ENCODE assay signal across 12 cellular contexts in genomic region chr17:78147315-78147998, GRCh38. TPM values are rescaled to one million over a fixed set of nuclear protein-coding genes. Genes with fewer than 3 reads are reported as not detected.
DNase-seq lines count a peak whose midpoint lies in the region; ATAC-seq and TF ChIP-seq lines count a peak whose summit lies in the region.
"Had no signal": no experiment of that assay in that cellular context is flagged by ENCODE, and none has a peak within 500 bp of the region (broad histone marks: within the 10 kb centered on the region; RNA-seq: fewer than 3 reads in every experiment).

No MANE protein-coding gene starts in this region.

- H3K4me3 ChIP-seq in esophagus squamous epithelium (no peak overlapping the region), WERI-Rb-1 (ENCODE audit: low read depth, low read length) (no peak overlapping the region)
- H3K4me3 ChIP-seq: ascending aorta had no signal

- H3K4me1 Mint-ChIP-seq in nephron: peaks cover 23% of the 10 kb centered on the region

- H3K4me1 ChIP-seq in esophagus squamous epithelium: peaks cover 26 to 81% (median 40%) of the 10 kb centered on the region in 3 donors

- H3K36me3 ChIP-seq in esophagus squamous epithelium (no peaks in the 10 kb centered on the region), WERI-Rb-1 (no peaks in the 10 kb centered on the region)
- H3K36me3 ChIP-seq: ascending aorta had no signal

- TF ChIP-seq CTCF in nephron (IDR thresholded peaks at IDR 0.05; ENCODE audit: unreplicated experiment in 3 of 3) (no peak), esophagus squamous epithelium (IDR thresholded peaks at IDR 0.05) (no peak), WERI-Rb-1 (IDR thresholded peaks at IDR 0.05; ENCODE audit: low read depth, low read length) (no peak)

- WGBS in esophagus squamous epithelium, 2 donors: 46 to 49% methylated on average over 5 to 6 of the region's 8 CpGs

- H3K27me3 Mint-ChIP-seq in nephron (ENCODE audit: low read depth): peaks cover 3% of the 10 kb centered on the region

- no peaks in the 10 kb centered on the region for H3K9me3 Mint-ChIP-seq in nephron

- intact Hi-C loops in esophagus squamous epithelium (cut with DNase I): no loop called here

- H3K27me3 ChIP-seq in esophagus squamous epithelium (no peaks in the 10 kb centered on the region), WERI-Rb-1 (ENCODE audit: insufficient read depth, low read depth, severe bottlenecking) (no peaks in the 10 kb centered on the region)
- H3K27me3 ChIP-seq: ascending aorta had no signal

- no peak overlapping the region for H3K27ac ChIP-seq in substantia nigra (ENCODE audit: low read depth, low read length, poor library complexity, severe bottlenecking)
- H3K27ac ChIP-seq in esophagus squamous epithelium: peak overlapping the region in 2 of 4 donors; percentile 15 to 31
- no peak overlapping the region; the same call in 1 of the 2 replicates for H3K27ac ChIP-seq in WERI-Rb-1
- H3K27ac ChIP-seq: ascending aorta, epithelial cell of prostate had no signal

- TF ChIP-seq POLR2A in GM15510 (IDR thresholded peaks at IDR 0.05; ENCODE audit: borderline replicate concordance, extremely low read depth, insufficient read length) (peak; percentile 14), esophagus squamous epithelium (IDR thresholded peaks at IDR 0.05) (no peak)

- ATAC-seq in GM21515 (IDR thresholded peaks at IDR 0.05; ENCODE audit: unreplicated experiment): peak; percentile 38

- H3K27ac Mint-ChIP-seq in nephron: peak overlapping the region in 2 of 3 experiments; percentile 40 to 41

- no peaks in the 10 kb centered on the region for H3K36me3 Mint-ChIP-seq in nephron (ENCODE audit: low read depth)

- H3K9me3 ChIP-seq in esophagus squamous epithelium (no peaks in the 10 kb centered on the region), WERI-Rb-1 (ENCODE audit: severe bottlenecking) (no peaks in the 10 kb centered on the region)
- H3K9me3 ChIP-seq: ascending aorta had no signal

- DNase-seq in SKM-1 treated with dmso at 0.1 percent for 144 hours (lab: John Stamatoyannopoulos, UW; ENCODE audit: unreplicated experiment): peak; percentile 54
- no peak for DNase-seq in substantia nigra (lab: John Stamatoyannopoulos, UW)
- DNase-seq in esophagus squamous epithelium (lab: John Stamatoyannopoulos, UW): no peak
- no peak for DNase-seq in MV-4-11 (lab: John Stamatoyannopoulos, UW)
- DNase-seq in WERI-Rb-1: no peak
- DNase-seq: activated CD4-positive, alpha-beta T cell treated with anti-CD3 and anti-CD28 coated beads for 1 hour; NCI-H1092 treated with DMSO at 0.1 percent for 48 hours had no signal

- no peak overlapping the region for H3K4me3 Mint-ChIP-seq in nephron

RNA-seq across cellular contexts. Expression of gene C17orf99, which starts 1.3 kb away (rescaled TPM):
- total RNA-seq in esophagus squamous epithelium: under 1 TPM in 2 of 4 donors, not detected in 2; 0.19 to 0.21 TPM
- total RNA-seq: ascending aorta had no signal

RNA-seq across cellular contexts. Expression of gene TMC8, which starts 16.9 kb away (rescaled TPM):
- 1 to 10 TPM in 3 of 4 donors, under 1 TPM in 1; 1.00 to 5.7 (median 1.5) TPM for total RNA-seq in esophagus squamous epithelium

RNA-seq across cellular contexts. Expression of gene TMC6, which starts 18.9 kb away (rescaled TPM):
- total RNA-seq in esophagus squamous epithelium: 10 to 100 TPM; 13.3 to 39.6 (median 32.2) TPM

RNA-seq across cellular contexts. Expression of gene SYNGR2, which starts 20.9 kb away (rescaled TPM):
- 10 to 100 TPM; 41.2 to 93.9 (median 75.7) TPM for total RNA-seq in esophagus squamous epithelium

RNA-seq across cellular contexts. Expression of gene TK1, which starts 39.4 kb away (rescaled TPM):
- total RNA-seq in esophagus squamous epithelium: 10 to 100 TPM; 11.3 to 57.7 (median 34.3) TPM
- total RNA-seq: ascending aorta had no signal
